Comparison of ENCODE assay signal across 19 cellular contexts in genomic region chr1:52253421-52253820, GRCh38.
DNase-seq lines count a peak whose midpoint lies in the region; ATAC-seq and TF ChIP-seq lines count a peak whose summit lies in the region.
"Had no signal": no experiment of that assay in that cellular context is flagged by ENCODE, and none has a peak within 500 bp of the region (broad histone marks: within the 10 kb centered on the region; RNA-seq: fewer than 3 reads in every experiment).

No MANE protein-coding gene starts in this region.

- no peak for ATAC-seq in HG02840 (IDR thresholded peaks at IDR 0.05; ENCODE audit: low FRiP score, unreplicated experiment)

- peaks cover 17% of the 10 kb centered on the region for H3K36me3 Mint-ChIP-seq in type B pancreatic cell

- no peak overlapping the region for H3K27ac Mint-ChIP-seq in type B pancreatic cell
- H3K27ac Mint-ChIP-seq: CD4-positive, CD25-positive, alpha-beta regulatory T cell; HFFc6; T-helper 1 cell treated with Interleukin-12 subunit alpha and Interleukin-12 subunit beta and Interleukin-4 antibody, amounts not matched to agents 30 μg/mL and 1 μg/mL, for 36 hours had no signal

- TF ChIP-seq EP300 in Ishikawa (IDR thresholded peaks at IDR 0.05; ENCODE audit: borderline replicate concordance), result no peak

- no peaks in the 10 kb centered on the region for H3K27me3 Mint-ChIP-seq in type B pancreatic cell

- H3K9me3 Mint-ChIP-seq in type B pancreatic cell, result peaks cover 14% of the 10 kb centered on the region
- H3K9me3 Mint-ChIP-seq: HFFc6; T-helper 1 cell treated with Interleukin-12 subunit alpha and Interleukin-12 subunit beta and Interleukin-4 antibody, amounts not matched to agents 30 μg/mL and 1 μg/mL, for 36 hours had no signal

- peak; percentile 25 for DNase-seq in COLO668 (lab: John Stamatoyannopoulos, UW; ENCODE audit: unreplicated experiment)
- DNase-seq in COR-L47 (lab: John Stamatoyannopoulos, UW), result peak; percentile 0
- peak; percentile 27 for DNase-seq in cerebellum (ENCODE audit: low spot score)
- DNase-seq in SW480 (ENCODE audit: low spot score), result no peak
- no peak for DNase-seq in type B pancreatic cell (ENCODE audit: extremely low spot score, unreplicated experiment)
- DNase-seq: Caco-2; CD4-positive, CD25-positive, alpha-beta regulatory T cell; DMS153; HFFc6; NCI-H1105; NCI-H146; NCI-H2081; NCI-H2171; NCI-H446 treated with DMSO at 0.1 percent for 48 hours; NCI-H526 treated with DMSO at 0.1 percent for 48 hours; Peyer's patch had no signal

- H3K4me3 Mint-ChIP-seq in type B pancreatic cell, result no peak overlapping the region
- H3K4me3 Mint-ChIP-seq: CD4-positive, CD25-positive, alpha-beta regulatory T cell; HFFc6; T-helper 1 cell treated with Interleukin-12 subunit alpha and Interleukin-12 subunit beta and Interleukin-4 antibody, amounts not matched to agents 30 μg/mL and 1 μg/mL, for 36 hours had no signal

- no peaks in the 10 kb centered on the region for H3K4me1 Mint-ChIP-seq in type B pancreatic cell (ENCODE audit: unreplicated experiment)
- H3K4me1 Mint-ChIP-seq: CD4-positive, CD25-positive, alpha-beta regulatory T cell had no signal

- TF ChIP-seq RAD21 in Ishikawa (IDR thresholded peaks at IDR 0.05; ENCODE audit: low read depth), result no peak

- no peak for TF ChIP-seq CTCF in type B pancreatic cell (conservative IDR thresholded peaks at IDR 0.05)

TF ChIP-seq in Ishikawa, 13 proteins besides CTCF, POLR2A, EP300 and RAD21:
- TF ChIP-seq EGR1 (IDR thresholded peaks at IDR 0.05) (no peak), TCF12 (IDR thresholded peaks at IDR 0.05; ENCODE audit: low read depth) (no peak), NFIC (IDR thresholded peaks at IDR 0.05) (peak; percentile 66)

Comparison
In these comparisons a context has a peak if more than half of its experiments do, and no peak if none do; other contexts are left out.
1. DNase-seq: peak in COLO668 (single experiment), COR-L47 (single experiment) and cerebellum (single experiment); none in SW480 (single experiment) and type B pancreatic cell (single experiment).